In the genomic region with DNA sequence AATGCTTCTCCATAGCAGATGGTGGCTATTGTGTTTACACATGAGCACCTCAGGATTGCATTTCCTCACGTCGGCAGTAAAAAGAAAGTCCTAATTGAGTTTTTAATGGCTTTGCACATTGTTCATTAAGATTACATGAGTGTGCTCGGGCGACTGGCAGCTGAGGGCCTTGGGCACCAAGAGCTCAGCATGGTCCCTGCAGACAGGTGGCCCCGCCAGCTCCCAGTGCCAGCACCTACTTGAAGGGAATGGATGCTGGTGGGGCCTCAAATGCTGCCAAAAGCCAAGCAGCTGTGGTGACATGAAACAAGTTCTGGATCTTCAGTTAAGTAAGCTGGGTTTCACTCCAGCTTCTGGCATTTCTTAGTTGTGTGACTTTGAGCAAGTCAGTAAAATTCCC, we compare ENCODE assay signal across 1 cellular context.
TF ChIP-seq lines count a peak whose summit lies in the region.

No MANE protein-coding gene starts in this region.

TF ChIP-seq in GM23338, 12 proteins besides CTCF, POLR2A, EP300 and RAD21 (continued from another document):
- TF ChIP-seq, protein P1, sequence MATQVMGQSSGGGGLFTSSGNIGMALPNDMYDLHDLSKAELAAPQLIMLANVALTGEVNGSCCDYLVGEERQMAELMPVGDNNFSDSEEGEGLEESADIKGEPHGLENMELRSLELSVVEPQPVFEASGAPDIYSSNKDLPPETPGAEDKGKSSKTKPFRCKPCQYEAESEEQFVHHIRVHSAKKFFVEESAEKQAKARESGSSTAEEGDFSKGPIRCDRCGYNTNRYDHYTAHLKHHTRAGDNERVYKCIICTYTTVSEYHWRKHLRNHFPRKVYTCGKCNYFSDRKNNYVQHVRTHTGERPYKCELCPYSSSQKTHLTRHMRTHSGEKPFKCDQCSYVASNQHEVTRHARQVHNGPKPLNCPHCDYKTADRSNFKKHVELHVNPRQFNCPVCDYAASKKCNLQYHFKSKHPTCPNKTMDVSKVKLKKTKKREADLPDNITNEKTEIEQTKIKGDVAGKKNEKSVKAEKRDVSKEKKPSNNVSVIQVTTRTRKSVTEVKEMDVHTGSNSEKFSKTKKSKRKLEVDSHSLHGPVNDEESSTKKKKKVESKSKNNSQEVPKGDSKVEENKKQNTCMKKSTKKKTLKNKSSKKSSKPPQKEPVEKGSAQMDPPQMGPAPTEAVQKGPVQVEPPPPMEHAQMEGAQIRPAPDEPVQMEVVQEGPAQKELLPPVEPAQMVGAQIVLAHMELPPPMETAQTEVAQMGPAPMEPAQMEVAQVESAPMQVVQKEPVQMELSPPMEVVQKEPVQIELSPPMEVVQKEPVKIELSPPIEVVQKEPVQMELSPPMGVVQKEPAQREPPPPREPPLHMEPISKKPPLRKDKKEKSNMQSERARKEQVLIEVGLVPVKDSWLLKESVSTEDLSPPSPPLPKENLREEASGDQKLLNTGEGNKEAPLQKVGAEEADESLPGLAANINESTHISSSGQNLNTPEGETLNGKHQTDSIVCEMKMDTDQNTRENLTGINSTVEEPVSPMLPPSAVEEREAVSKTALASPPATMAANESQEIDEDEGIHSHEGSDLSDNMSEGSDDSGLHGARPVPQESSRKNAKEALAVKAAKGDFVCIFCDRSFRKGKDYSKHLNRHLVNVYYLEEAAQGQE (IDR thresholded peaks at IDR 0.05; ENCODE audit: unreplicated experiment), result no peak
